ENCODE assay signal across 10 cellular contexts in genomic region chr1:203682401-203683383, GRCh38. TPM values are rescaled to one million over a fixed set of nuclear protein-coding genes. Genes with fewer than 3 reads are reported as not detected.
DNase-seq lines count a peak whose midpoint lies in the region; ATAC-seq and TF ChIP-seq lines count a peak whose summit lies in the region.
"Had no signal": no experiment of that assay in that cellular context is flagged by ENCODE, and none has a peak within 500 bp of the region (broad histone marks: within the 10 kb centered on the region; RNA-seq: fewer than 3 reads in every experiment).

No MANE protein-coding gene starts in this region.

- no peak for ATAC-seq in HG03439 (IDR thresholded peaks at IDR 0.05; ENCODE audit: unreplicated experiment)
- ATAC-seq in HG02623 (IDR thresholded peaks at IDR 0.05; ENCODE audit: unreplicated experiment) = no peak

- no TSS peak for BruUV-seq in MCF 10A (replicated peaks; lab: Mats Ljungman, UMichigan)

- DNase-seq in GM12865 (ENCODE audit: low read depth) (peak; percentile 79), SK-N-DZ (ENCODE audit: low spot score) (peak; percentile 8), Kasumi-1 (lab: John Stamatoyannopoulos, UW) (no peak), MCF 10A (ENCODE audit: unreplicated experiment) (no peak)
- peak in 2 of 3 donors; percentile 37 to 40 for DNase-seq in stimulated activated CD4-positive, alpha-beta T cell treated with anti-CD3 and anti-CD28 coated beads, Interleukin-12 subunit alpha, Interleukin-12 subunit beta, amount 100 ng/mL, for 48 hours (ENCODE audit: low read depth in 2 of 3, low spot score in 1 of 3)
- DNase-seq: NCI-H2227 treated with DMSO at 0.1 percent for 48 hours had no signal

- H3K27ac Mint-ChIP-seq in brain (peak overlapping the region in 3 of 5 experiments; percentile 17 to 45 (median 17)), MCF 10A (ENCODE audit: low read depth, unreplicated experiment) (no peak overlapping the region)
- H3K27ac Mint-ChIP-seq: dendritic cell treated with granulocyte-macrophage colony-stimulating factor and Interleukin-4, amounts not matched to agents 40 ng/mL and 50 ng/mL, for 4 days had no signal

- H3K27me3 Mint-ChIP-seq in brain (no peaks in the 10 kb centered on the region), MCF 10A (ENCODE audit: insufficient read depth, unreplicated experiment) (no peaks in the 10 kb centered on the region)
- H3K27me3 Mint-ChIP-seq: dendritic cell treated with granulocyte-macrophage colony-stimulating factor and Interleukin-4, amounts not matched to agents 40 ng/mL and 50 ng/mL, for 4 days had no signal

- CTCF ChIA-PET in MCF 10A (lab: Yijun Ruan, JAX) = interaction anchor here (0.6 to 1.1 kb wide), 10 partner anchors 8 to 178 kb away, joined by 3 to 7 read pairs (median 3); partner anchors contain the start of gene ATP2B4

- intact Hi-C loops in MCF 10A (cut with micrococcal nuclease) = no loop called here

- H3K4me3 Mint-ChIP-seq in brain = no peak overlapping the region
- H3K4me3 Mint-ChIP-seq in MCF 10A (ENCODE audit: unreplicated experiment) = no peak overlapping the region
- H3K4me3 Mint-ChIP-seq: dendritic cell treated with granulocyte-macrophage colony-stimulating factor and Interleukin-4, amounts not matched to agents 40 ng/mL and 50 ng/mL, for 4 days had no signal

- H3K36me3 Mint-ChIP-seq in brain = peaks cover 34% of the 10 kb centered on the region
- peaks cover 17% of the 10 kb centered on the region for H3K36me3 Mint-ChIP-seq in MCF 10A (ENCODE audit: insufficient read depth, unreplicated experiment)

- no peak for TF ChIP-seq CTCF in GM12865 (IDR thresholded peaks at IDR 0.05; ENCODE audit: insufficient read depth, low read depth, low read length, missing control alignments)
- no peak for TF ChIP-seq CTCF in brain (conservative IDR thresholded peaks at IDR 0.05)
- TF ChIP-seq CTCF in MCF 10A (IDR thresholded peaks at IDR 0.05; ENCODE audit: unreplicated experiment) = no peak

- H3K4me3 ChIP-seq in GM12865 (ENCODE audit: low read depth, low read length) = 0 out of 2 replicates have a peak overlapping the region, but pooled peaks have one; percentile 5

- H3K4me1 Mint-ChIP-seq in brain (peaks cover 45% of the 10 kb centered on the region), MCF 10A (ENCODE audit: insufficient read depth, unreplicated experiment) (peaks cover 5% of the 10 kb centered on the region)

- POLR2A ChIA-PET in MCF 10A (lab: Yijun Ruan, JAX) = interaction anchor here (0.6 to 2.1 kb wide), 6 partner anchors 8 to 1386 kb away, joined by 3 to 13 read pairs (median 3); no protein-coding TSS in a partner anchor

- no peaks in the 10 kb centered on the region for H3K9me3 Mint-ChIP-seq in brain
- no peaks in the 10 kb centered on the region for H3K9me3 Mint-ChIP-seq in MCF 10A (ENCODE audit: unreplicated experiment)
- H3K9me3 Mint-ChIP-seq: dendritic cell treated with granulocyte-macrophage colony-stimulating factor and Interleukin-4, amounts not matched to agents 40 ng/mL and 50 ng/mL, for 4 days had no signal

RNA-seq across cellular contexts. Expression of gene ATP2B4, which starts 56.1 kb away (rescaled TPM):
- 0.83 and 0.96 TPM in 2 replicates for polyA plus RNA-seq in SK-N-DZ (2014; cell fraction: cytosol; rRNA removed)
- polyA plus RNA-seq in SK-N-DZ (2014; cell fraction: nucleus; rRNA removed) = 0.80 and 0.92 TPM in 2 replicates
- 95.2 TPM for polyA plus RNA-seq in brain (ENCODE audit: insufficient read depth, low read depth, low replicate concordance)
- 15.4 and 17.0 TPM in 2 replicates for total RNA-seq in MCF 10A (2022)

Comparison
In these comparisons a context has a peak if more than half of its experiments do, and no peak if none do; other contexts are left out.
1. DNase-seq: peak in GM12865 (single experiment), SK-N-DZ (single experiment) and stimulated activated CD4-positive, alpha-beta T cell treated with anti-CD3 and anti-CD28 coated beads, Interleukin-12 subunit alpha, Interleukin-12 subunit beta, amount 100 ng/mL, for 48 hours (2 of 3); none in Kasumi-1 (0 of 2) and MCF 10A (single experiment).